Comparison of ENCODE assay signal across 1 cellular context in the genomic region with DNA sequence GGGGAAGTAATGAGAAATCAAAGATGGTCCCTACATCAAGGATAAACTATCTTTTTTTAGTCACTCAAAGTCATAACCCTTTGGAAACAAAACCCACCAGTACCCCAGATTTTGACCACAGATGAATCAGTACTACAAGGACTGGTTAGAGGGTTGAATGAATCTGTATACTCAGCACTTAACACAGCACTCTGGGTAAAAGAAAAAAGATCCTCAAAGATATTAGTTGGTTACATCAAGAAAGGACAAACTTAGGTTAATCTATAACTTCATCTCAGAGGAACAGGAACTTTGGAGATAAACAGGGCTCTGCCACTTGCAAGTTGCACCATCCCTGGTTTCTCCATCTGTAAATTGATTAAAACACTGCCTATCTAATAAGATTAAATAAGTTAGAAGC.
TF ChIP-seq lines count a peak whose summit lies in the region.

No MANE protein-coding gene starts in this region.

TF ChIP-seq in HepG2, 621 proteins besides CTCF, POLR2A, EP300 and RAD21:
- TF ChIP-seq, protein P1, sequence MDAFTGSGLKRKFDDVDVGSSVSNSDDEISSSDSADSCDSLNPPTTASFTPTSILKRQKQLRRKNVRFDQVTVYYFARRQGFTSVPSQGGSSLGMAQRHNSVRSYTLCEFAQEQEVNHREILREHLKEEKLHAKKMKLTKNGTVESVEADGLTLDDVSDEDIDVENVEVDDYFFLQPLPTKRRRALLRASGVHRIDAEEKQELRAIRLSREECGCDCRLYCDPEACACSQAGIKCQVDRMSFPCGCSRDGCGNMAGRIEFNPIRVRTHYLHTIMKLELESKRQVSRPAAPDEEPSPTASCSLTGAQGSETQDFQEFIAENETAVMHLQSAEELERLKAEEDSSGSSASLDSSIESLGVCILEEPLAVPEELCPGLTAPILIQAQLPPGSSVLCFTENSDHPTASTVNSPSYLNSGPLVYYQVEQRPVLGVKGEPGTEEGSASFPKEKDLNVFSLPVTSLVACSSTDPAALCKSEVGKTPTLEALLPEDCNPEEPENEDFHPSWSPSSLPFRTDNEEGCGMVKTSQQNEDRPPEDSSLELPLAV (CRISPR knock-in tag; conservative IDR thresholded peaks at IDR 0.05; ENCODE audit: low read depth) = no peak
- no peak for TF ChIP-seq KLF12 (CRISPR knock-in tag; IDR thresholded peaks at IDR 0.05; ENCODE audit: borderline replicate concordance)
- no peak for TF ChIP-seq ZBTB7B (CRISPR knock-in tag; IDR thresholded peaks at IDR 0.05)
- TF ChIP-seq ZBTB21 (CRISPR knock-in tag; IDR thresholded peaks at IDR 0.05) = no peak
- no peak for TF ChIP-seq ESRRA (CRISPR knock-in tag; IDR thresholded peaks at IDR 0.05; ENCODE audit: low read depth)
- peak; percentile 51 to 67; a peak in 3 of 4 replicates for TF ChIP-seq MAFK (conservative IDR thresholded peaks at IDR 0.05 in 1 of 2, IDR thresholded peaks at IDR 0.05 in 1 of 2; ENCODE audit: low read length in 2 of 2)
- TF ChIP-seq, protein P2, sequence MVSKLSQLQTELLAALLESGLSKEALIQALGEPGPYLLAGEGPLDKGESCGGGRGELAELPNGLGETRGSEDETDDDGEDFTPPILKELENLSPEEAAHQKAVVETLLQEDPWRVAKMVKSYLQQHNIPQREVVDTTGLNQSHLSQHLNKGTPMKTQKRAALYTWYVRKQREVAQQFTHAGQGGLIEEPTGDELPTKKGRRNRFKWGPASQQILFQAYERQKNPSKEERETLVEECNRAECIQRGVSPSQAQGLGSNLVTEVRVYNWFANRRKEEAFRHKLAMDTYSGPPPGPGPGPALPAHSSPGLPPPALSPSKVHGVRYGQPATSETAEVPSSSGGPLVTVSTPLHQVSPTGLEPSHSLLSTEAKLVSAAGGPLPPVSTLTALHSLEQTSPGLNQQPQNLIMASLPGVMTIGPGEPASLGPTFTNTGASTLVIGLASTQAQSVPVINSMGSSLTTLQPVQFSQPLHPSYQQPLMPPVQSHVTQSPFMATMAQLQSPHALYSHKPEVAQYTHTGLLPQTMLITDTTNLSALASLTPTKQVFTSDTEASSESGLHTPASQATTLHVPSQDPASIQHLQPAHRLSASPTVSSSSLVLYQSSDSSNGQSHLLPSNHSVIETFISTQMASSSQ (IDR thresholded peaks at IDR 0.05; ENCODE audit: low read depth) = 0 out of 2 replicates have a peak, but pooled peaks have one; percentile 29
- TF ChIP-seq, protein P2 (CRISPR knock-in tag; IDR thresholded peaks at IDR 0.05; ENCODE audit: borderline replicate concordance) = no peak
- no peak for TF ChIP-seq SOX13 (IDR thresholded peaks at IDR 0.05)
- TF ChIP-seq SOX13 (CRISPR knock-in tag; conservative IDR thresholded peaks at IDR 0.05 in 1 of 2, IDR thresholded peaks at IDR 0.05 in 1 of 2) = no peak
- TF ChIP-seq MAFF (IDR thresholded peaks at IDR 0.05; ENCODE audit: low read depth, low read length) = peak; percentile 57; the same call in 1 of the 2 replicates
- TF ChIP-seq ZNF788 (CRISPR knock-in tag; IDR thresholded peaks at IDR 0.05; ENCODE audit: borderline replicate concordance) = no peak
- no peak for TF ChIP-seq FOXP1 (IDR thresholded peaks at IDR 0.05)
- no peak for TF ChIP-seq FOXP1 (CRISPR knock-in tag; IDR thresholded peaks at IDR 0.05)
